8 cellular contexts compared by ENCODE assay signal in the genomic region with DNA sequence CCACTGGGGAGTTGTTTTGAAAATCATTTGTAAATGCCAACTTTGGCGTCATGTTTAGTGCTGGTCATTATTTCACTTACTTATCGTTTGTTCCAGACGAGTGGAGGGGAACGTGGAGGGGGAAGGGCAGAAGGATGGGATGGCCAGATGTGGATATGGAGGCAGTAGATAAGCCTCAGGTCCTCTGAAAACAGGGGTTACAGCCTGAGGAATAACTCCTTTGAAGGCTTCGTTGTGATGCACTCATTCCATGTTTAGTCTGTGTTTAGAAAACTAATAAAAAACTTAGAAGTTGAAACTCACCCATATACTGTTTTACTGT. TPM values are rescaled to one million over a fixed set of nuclear protein-coding genes. Genes with fewer than 3 reads are reported as not detected.
DNase-seq lines count a peak whose midpoint lies in the region; ATAC-seq and TF ChIP-seq lines count a peak whose summit lies in the region.

No MANE protein-coding gene starts in this region.

- H3K4me1 Mint-ChIP-seq in endodermal cell = peaks cover 7% of the 10 kb centered on the region

- H3K27me3 ChIP-seq in endodermal cell (ENCODE audit: control insufficient read depth, insufficient read depth, low read length, poor library complexity, severe bottlenecking) (no peaks in the 10 kb centered on the region), neural cell (ENCODE audit: insufficient read depth, low read depth, low read length) (no peaks in the 10 kb centered on the region)

- H3K79me2 ChIP-seq in neural cell (replicated peaks; ENCODE audit: insufficient read depth, low read length) = peaks cover 45% of the 10 kb centered on the region

- no peaks in the 10 kb centered on the region for H3K27me3 Mint-ChIP-seq in endodermal cell (ENCODE audit: insufficient read depth)

- H3K36me3 ChIP-seq in endodermal cell (ENCODE audit: control insufficient read depth, insufficient read depth, low read length) (peaks cover 26% of the 10 kb centered on the region), neural cell (ENCODE audit: insufficient read depth, low read length) (peaks cover 8% of the 10 kb centered on the region)

- H3K4me3 ChIP-seq in endodermal cell (ENCODE audit: low read length) = peak overlapping the region; percentile 97
- peak overlapping the region; percentile 94 for H3K4me3 ChIP-seq in neural cell (ENCODE audit: low read length)

- H3K9me2 ChIP-seq in neural cell (ENCODE audit: insufficient read depth, low read length) = no peaks in the 10 kb centered on the region

- no peak overlapping the region for H3K27ac ChIP-seq in endodermal cell (ENCODE audit: low read depth, low read length)
- peak overlapping the region; percentile 91 for H3K27ac ChIP-seq in neural cell (ENCODE audit: low read length)

- H3F3A ChIP-seq in neural cell (ENCODE audit: insufficient read depth, low read length, poor library complexity, severe bottlenecking) = no peaks in the 10 kb centered on the region

- peak overlapping the region; percentile 88 for H3K9ac ChIP-seq in endodermal cell (ENCODE audit: extremely low read depth, low read length, poor library complexity, severe bottlenecking)
- H3K9ac ChIP-seq in neural cell (ENCODE audit: low read length) = peak overlapping the region; percentile 92

- peak overlapping the region; percentile 97 for H3K4me2 ChIP-seq in neural cell (ENCODE audit: low read length)

- TF ChIP-seq CTCF in endodermal cell (conservative IDR thresholded peaks at IDR 0.05) (no peak), neural cell (IDR thresholded peaks at IDR 0.05; ENCODE audit: poor library complexity, severe bottlenecking) (no peak), omental fat pad (IDR thresholded peaks at IDR 0.05) (no peak)

- H4K20me1 ChIP-seq in neural cell (ENCODE audit: insufficient read depth) = no peaks in the 10 kb centered on the region

- peaks cover 24% of the 10 kb centered on the region for H3K36me3 Mint-ChIP-seq in endodermal cell (ENCODE audit: low read depth)

- H3K4me3 Mint-ChIP-seq in endodermal cell = peak overlapping the region; percentile 93

- DNase-seq in RKO (ENCODE audit: low spot score) = peak; percentile 23
- no peak for DNase-seq in endodermal cell
- DNase-seq in NCI-H187 (lab: John Stamatoyannopoulos, UW) = no peak
- DNase-seq in GM19238 (ENCODE audit: insufficient read length, low spot score) = no peak
- no peak for DNase-seq in omental fat pad (ENCODE audit: low spot score)

- H3K4me1 ChIP-seq in endodermal cell (ENCODE audit: control insufficient read depth, insufficient read depth, low read length) = no peaks in the 10 kb centered on the region

- peak overlapping the region; percentile 87 for H3K27ac Mint-ChIP-seq in endodermal cell

- no peak for TF ChIP-seq EP300 in neural cell (conservative IDR thresholded peaks at IDR 0.05; ENCODE audit: poor library complexity, severe bottlenecking)

- no peak for TF ChIP-seq RAD21 in neural cell (conservative IDR thresholded peaks at IDR 0.05)

- H2AFZ ChIP-seq in neural cell (ENCODE audit: low read depth, low read length) = peak overlapping the region; percentile 76

- no peaks in the 10 kb centered on the region for H3K9me3 Mint-ChIP-seq in endodermal cell

- WGBS in endodermal cell (ENCODE audit: insufficient coverage in 1 of 2, insufficient read length in 1 of 2), 2 experiments = 7 to 8% methylated on average over 2 to 5 of the region's 5 CpGs

- peak; percentile 2 for ATAC-seq in GM21423 (IDR thresholded peaks at IDR 0.05; ENCODE audit: unreplicated experiment)
- ATAC-seq in omental fat pad (ENCODE audit: low FRiP score) = no peak
- no peak for ATAC-seq in HG03159 (IDR thresholded peaks at IDR 0.05; ENCODE audit: unreplicated experiment)

- H3K9me3 ChIP-seq in endodermal cell (ENCODE audit: control insufficient read depth, low read length) (no peaks in the 10 kb centered on the region), neural cell (ENCODE audit: low read length) (no peaks in the 10 kb centered on the region)

TF ChIP-seq in neural cell, 6 proteins besides CTCF, POLR2A, EP300 and RAD21:
- TF ChIP-seq POLR2AphosphoS5 (IDR thresholded peaks at IDR 0.05) (no peak), EZH2 (IDR thresholded peaks at IDR 0.05; ENCODE audit: borderline replicate concordance, insufficient read depth, low read length, poor library complexity, severe bottlenecking) (no peak), TAF1 (IDR thresholded peaks at IDR 0.05; ENCODE audit: low read depth) (no peak), SMC3 (conservative IDR thresholded peaks at IDR 0.05; ENCODE audit: poor library complexity) (no peak), MXI1 (conservative IDR thresholded peaks at IDR 0.05; ENCODE audit: poor library complexity, severe bottlenecking) (no peak)
- TF ChIP-seq, protein P1, sequence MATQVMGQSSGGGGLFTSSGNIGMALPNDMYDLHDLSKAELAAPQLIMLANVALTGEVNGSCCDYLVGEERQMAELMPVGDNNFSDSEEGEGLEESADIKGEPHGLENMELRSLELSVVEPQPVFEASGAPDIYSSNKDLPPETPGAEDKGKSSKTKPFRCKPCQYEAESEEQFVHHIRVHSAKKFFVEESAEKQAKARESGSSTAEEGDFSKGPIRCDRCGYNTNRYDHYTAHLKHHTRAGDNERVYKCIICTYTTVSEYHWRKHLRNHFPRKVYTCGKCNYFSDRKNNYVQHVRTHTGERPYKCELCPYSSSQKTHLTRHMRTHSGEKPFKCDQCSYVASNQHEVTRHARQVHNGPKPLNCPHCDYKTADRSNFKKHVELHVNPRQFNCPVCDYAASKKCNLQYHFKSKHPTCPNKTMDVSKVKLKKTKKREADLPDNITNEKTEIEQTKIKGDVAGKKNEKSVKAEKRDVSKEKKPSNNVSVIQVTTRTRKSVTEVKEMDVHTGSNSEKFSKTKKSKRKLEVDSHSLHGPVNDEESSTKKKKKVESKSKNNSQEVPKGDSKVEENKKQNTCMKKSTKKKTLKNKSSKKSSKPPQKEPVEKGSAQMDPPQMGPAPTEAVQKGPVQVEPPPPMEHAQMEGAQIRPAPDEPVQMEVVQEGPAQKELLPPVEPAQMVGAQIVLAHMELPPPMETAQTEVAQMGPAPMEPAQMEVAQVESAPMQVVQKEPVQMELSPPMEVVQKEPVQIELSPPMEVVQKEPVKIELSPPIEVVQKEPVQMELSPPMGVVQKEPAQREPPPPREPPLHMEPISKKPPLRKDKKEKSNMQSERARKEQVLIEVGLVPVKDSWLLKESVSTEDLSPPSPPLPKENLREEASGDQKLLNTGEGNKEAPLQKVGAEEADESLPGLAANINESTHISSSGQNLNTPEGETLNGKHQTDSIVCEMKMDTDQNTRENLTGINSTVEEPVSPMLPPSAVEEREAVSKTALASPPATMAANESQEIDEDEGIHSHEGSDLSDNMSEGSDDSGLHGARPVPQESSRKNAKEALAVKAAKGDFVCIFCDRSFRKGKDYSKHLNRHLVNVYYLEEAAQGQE (IDR thresholded peaks at IDR 0.05; ENCODE audit: borderline replicate concordance) = no peak

RNA-seq across cellular contexts. Expression of gene MOB1B, which starts 1.1 kb away (rescaled TPM):
- 10 to 100 TPM; 28.7 to 30.5 TPM for total RNA-seq in endodermal cell
- polyA plus RNA-seq in endodermal cell (2013, experiment 1 of 2) = 27.1 TPM
- 25.4 TPM for polyA plus RNA-seq in endodermal cell (2013, experiment 2 of 2)
- 24.1 and 32.9 TPM in 2 replicates for polyA plus RNA-seq in neural cell
- polyA minus RNA-seq in neural cell = 47.5 and 61.1 TPM in 2 replicates
- total RNA-seq in omental fat pad = 10 to 100 TPM; 11.0 to 19.7 (median 13.8) TPM
